In the genomic region with DNA sequence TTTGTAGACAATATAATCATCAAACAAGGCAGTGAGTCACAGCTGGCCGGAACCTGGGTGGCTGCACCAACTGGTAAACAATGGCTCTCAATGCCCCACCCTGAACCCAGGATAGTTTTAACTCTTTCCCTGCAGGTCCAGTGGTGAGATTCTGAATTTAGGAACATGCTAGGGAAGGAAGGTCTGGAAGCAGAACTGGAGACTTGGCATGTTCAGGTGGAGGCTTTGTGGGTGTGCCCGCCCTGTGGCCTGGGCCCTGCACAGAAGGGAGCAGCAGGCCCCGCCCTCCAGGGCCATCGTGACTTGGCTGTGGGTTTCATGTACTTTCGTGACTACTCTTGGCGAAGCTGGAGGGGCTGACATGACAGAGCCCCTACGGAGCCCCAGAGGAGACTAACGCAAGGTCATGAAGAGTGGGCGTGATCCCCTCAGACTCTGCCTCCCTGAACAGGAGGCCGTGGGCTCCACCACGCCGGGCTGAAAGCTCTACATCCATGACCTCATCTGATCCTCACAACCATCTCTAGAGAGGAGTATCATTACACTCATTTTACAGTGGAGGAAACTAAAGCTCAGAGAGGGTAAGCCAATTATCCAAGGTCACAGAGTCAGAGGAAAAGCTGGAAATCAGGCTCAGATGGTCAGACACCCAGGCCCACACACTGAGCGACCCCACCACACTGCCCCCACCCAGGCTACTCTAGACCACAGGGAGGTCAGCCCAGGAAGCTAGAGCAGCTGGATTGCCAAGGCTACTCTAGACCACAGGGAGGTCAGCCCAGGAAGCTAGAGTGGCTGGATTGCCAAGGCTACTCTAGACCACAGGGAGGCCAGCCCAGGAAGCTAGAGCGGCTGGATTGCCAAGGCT, we compare ENCODE assay signal across 8 cellular contexts. TPM values are rescaled to one million over a fixed set of nuclear protein-coding genes. Genes with fewer than 3 reads are reported as not detected.
DNase-seq lines count a peak whose midpoint lies in the region; ATAC-seq and TF ChIP-seq lines count a peak whose summit lies in the region.

No MANE protein-coding gene starts in this region.

- no peak overlapping the region for H3K4me3 Mint-ChIP-seq in WTC11

- H2AFZ ChIP-seq in HCT116 (ENCODE audit: low read depth, low read length, poor library complexity, severe bottlenecking), result no peak overlapping the region

- no peaks in the 10 kb centered on the region for H3K27me3 Mint-ChIP-seq in WTC11 (ENCODE audit: low read depth)

- no peaks in the 10 kb centered on the region for H4K20me1 ChIP-seq in HCT116 (ENCODE audit: insufficient read depth)

- H3K4me3 ChIP-seq in HCT116 (replicated peaks in 1 of 2; ENCODE audit: low read depth in 1 of 2, low read length in 2 of 2) (peak overlapping the region; percentile 9 to 44; a peak in 2 of 4 replicates), coronary artery (no peak overlapping the region), H7 (ENCODE audit: insufficient read depth, low read depth, low read length) (no peak overlapping the region)

- H3K4me1 ChIP-seq in HCT116 (ENCODE audit: control insufficient read depth in 1 of 2, insufficient read depth in 2 of 2, low read length in 2 of 2), result peaks cover 22 to 28% of the 10 kb centered on the region in 2 experiments

- H3K79me2 ChIP-seq in HCT116 (ENCODE audit: insufficient read depth, low read length), result no peaks in the 10 kb centered on the region

- TF ChIP-seq RAD21 in HCT116 (IDR thresholded peaks at IDR 0.05; ENCODE audit: low read depth), result peak; percentile 22; the same call in 1 of the 2 replicates

- POLR2A ChIA-PET in HCT116 (lab: Charles Lee) (interaction anchor here (0.8 to 2.2 kb wide), 4 partner anchors 9 to 31 kb away, joined by 3 to 8 read pairs (median 5); no protein-coding TSS in a partner anchor), WTC11 (lab: Charles Lee) (no interaction called here)

- no peaks in the 10 kb centered on the region for H3K9me3 Mint-ChIP-seq in WTC11

- peak; percentile 51 for DNase-seq in HCT116 (ENCODE audit: low read depth, low spot score)
- DNase-seq in coronary artery (ENCODE audit: low spot score), result no peak
- DNase-seq in mucosa of gallbladder (ENCODE audit: low spot score), result peak; percentile 75
- DNase-seq in WTC11 (ENCODE audit: low spot score), result no peak
- no peak for DNase-seq in H7

- ATAC-seq in HCT116 (peak; percentile 81), HG02798 (IDR thresholded peaks at IDR 0.05; ENCODE audit: poor library complexity, unreplicated experiment) (no peak), WTC11 (no peak), GM21515 (IDR thresholded peaks at IDR 0.05; ENCODE audit: unreplicated experiment) (no peak)

- no peaks in the 10 kb centered on the region for H3K9me3 ChIP-seq in HCT116 (ENCODE audit: control insufficient read depth in 1 of 2, insufficient read depth in 1 of 2, low read depth in 1 of 2, low read length in 2 of 2)

- no peak for TF ChIP-seq POLR2A in HCT116 (IDR thresholded peaks at IDR 0.05; ENCODE audit: borderline replicate concordance, extremely low read depth, insufficient read depth, insufficient read length)

- H3K36me3 ChIP-seq in HCT116 (ENCODE audit: control insufficient read depth in 1 of 2, insufficient read depth in 2 of 2, low read length in 2 of 2) (peaks cover 9 to 22% of the 10 kb centered on the region in 2 experiments; a peak in 2 of 4 replicates), H7 (replicated peaks; ENCODE audit: control insufficient read depth, insufficient read depth, low read length) (peaks cover 34% of the 10 kb centered on the region)

- H3K27ac ChIP-seq in 22Rv1 (peak overlapping the region; percentile 58), HCT116 (ENCODE audit: low read depth, low read length) (peak overlapping the region; percentile 58), coronary artery (peak overlapping the region; percentile 78 to 82)

- H3K27me3 ChIP-seq in HCT116 (ENCODE audit: insufficient read depth, low read length), result no peaks in the 10 kb centered on the region
- H3K27me3 ChIP-seq in H7 (ENCODE audit: control insufficient read depth, insufficient read depth, low read length), result no peaks in the 10 kb centered on the region

- TF ChIP-seq CTCF in 22Rv1 (IDR thresholded peaks at IDR 0.05) (no peak), HCT116 (IDR thresholded peaks at IDR 0.05 in 2 of 3, conservative IDR thresholded peaks at IDR 0.05 in 1 of 3; ENCODE audit: borderline replicate concordance in 1 of 3, insufficient read depth in 1 of 3, low read depth in 2 of 3, low read length in 2 of 3) (no peak), coronary artery (IDR thresholded peaks at IDR 0.05) (no peak), WTC11 (IDR thresholded peaks at IDR 0.05) (no peak)

- peak overlapping the region; percentile 82 for H3K4me2 ChIP-seq in HCT116 (ENCODE audit: low read length)

- no peak overlapping the region; the same call in 1 of the 2 replicates for H3K27ac Mint-ChIP-seq in WTC11

- intact Hi-C loops in HCT116 (cut with micrococcal nuclease), result loop anchor here (10.0 kb wide), 1 partner anchor 114 kb away; the partner anchor contains the start of gene BAIAP2L2

- H3K9ac ChIP-seq in HCT116 (ENCODE audit: low read length), result peak overlapping the region; percentile 46

- RAD21 ChIA-PET in HCT116 (lab: Charles Lee; ENCODE audit: low non-redundant PET in 1 of 2, low total read pairs in 2 of 2, uncharacterized antibody in 2 of 2, unreplicated experiment in 2 of 2), result interaction anchor here (1.1 to 1.8 kb wide), 3 partner anchors 115 to 177 kb away, joined by 3 to 5 read pairs (median 4); no protein-coding TSS in a partner anchor

- no TSS peak for BruUV-seq in HCT116 (replicated peaks; lab: Mats Ljungman, UMichigan)

- CTCF ChIA-PET in HCT116 (lab: Charles Lee), result interaction anchor here (0.8 to 2.2 kb wide), 8 partner anchors 10 to 177 kb away, joined by 3 to 12 read pairs (median 5); no protein-coding TSS in a partner anchor
- CTCF ChIA-PET in WTC11 (lab: Charles Lee), result interaction anchor here (0.5 to 2.5 kb wide), 11 partner anchors 7 to 177 kb away, joined by 3 to 16 read pairs (median 5); no protein-coding TSS in a partner anchor

- no peaks in the 10 kb centered on the region for H3K9me2 ChIP-seq in HCT116 (ENCODE audit: insufficient read depth)

- H3K36me3 Mint-ChIP-seq in WTC11, result peaks cover 40% of the 10 kb centered on the region

- no peaks in the 10 kb centered on the region for H3K4me1 Mint-ChIP-seq in WTC11

TF ChIP-seq in HCT116, 20 proteins besides CTCF, POLR2A, EP300 and RAD21 (continues in another document):
- TF ChIP-seq SIN3A (IDR thresholded peaks at IDR 0.05; ENCODE audit: low read depth) (no peak), FOSL1 (IDR thresholded peaks at IDR 0.05; ENCODE audit: low read depth) (no peak; the same call in none of the 2 replicates), EZH2phosphoT487 (IDR thresholded peaks at IDR 0.05; ENCODE audit: borderline replicate concordance) (no peak)

TF ChIP-seq in WTC11, 78 proteins besides CTCF, POLR2A, EP300 and RAD21 (continues in another document):
- TF ChIP-seq, protein P1, sequence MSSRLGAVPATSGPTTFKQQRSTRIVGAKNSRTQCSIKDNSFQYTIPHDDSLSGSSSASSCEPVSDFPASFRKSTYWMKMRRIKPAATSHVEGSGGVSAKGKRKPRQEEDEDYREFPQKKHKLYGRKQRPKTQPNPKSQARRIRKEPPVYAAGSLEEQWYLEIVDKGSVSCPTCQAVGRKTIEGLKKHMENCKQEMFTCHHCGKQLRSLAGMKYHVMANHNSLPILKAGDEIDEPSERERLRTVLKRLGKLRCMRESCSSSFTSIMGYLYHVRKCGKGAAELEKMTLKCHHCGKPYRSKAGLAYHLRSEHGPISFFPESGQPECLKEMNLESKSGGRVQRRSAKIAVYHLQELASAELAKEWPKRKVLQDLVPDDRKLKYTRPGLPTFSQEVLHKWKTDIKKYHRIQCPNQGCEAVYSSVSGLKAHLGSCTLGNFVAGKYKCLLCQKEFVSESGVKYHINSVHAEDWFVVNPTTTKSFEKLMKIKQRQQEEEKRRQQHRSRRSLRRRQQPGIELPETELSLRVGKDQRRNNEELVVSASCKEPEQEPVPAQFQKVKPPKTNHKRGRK (CRISPR knock-in tag; IDR thresholded peaks at IDR 0.05; ENCODE audit: borderline replicate concordance), result no peak
- no peak for TF ChIP-seq ZNF263 (CRISPR knock-in tag; IDR thresholded peaks at IDR 0.05; ENCODE audit: low read depth)
- TF ChIP-seq JUN (CRISPR knock-in tag; IDR thresholded peaks at IDR 0.05), result no peak
- TF ChIP-seq ATF1 (CRISPR knock-in tag; IDR thresholded peaks at IDR 0.05), result no peak
- no peak for TF ChIP-seq TEAD4 (CRISPR knock-in tag; IDR thresholded peaks at IDR 0.05)
- TF ChIP-seq MAX (CRISPR knock-in tag; IDR thresholded peaks at IDR 0.05), result no peak
- TF ChIP-seq ZNF219 (CRISPR knock-in tag; IDR thresholded peaks at IDR 0.05; ENCODE audit: borderline replicate concordance), result no peak
- TF ChIP-seq NFYB (CRISPR knock-in tag; conservative IDR thresholded peaks at IDR 0.05; ENCODE audit: low read depth), result no peak
- no peak for TF ChIP-seq HMGA2 (CRISPR knock-in tag; IDR thresholded peaks at IDR 0.05)

RNA-seq across cellular contexts. Expression of gene MAFF, which starts 27.3 kb away (rescaled TPM):
- 26.0 TPM for total RNA-seq in HCT116 (2021; ENCODE audit: unreplicated experiment)
- polyA plus RNA-seq in HCT116 (2012), result 19.6 and 30.2 TPM in 2 replicates
- total RNA-seq in mucosa of gallbladder, result 34.4 TPM
- 4.6 to 6.1 TPM (median 5.7 TPM) in 3 replicates for total RNA-seq in WTC11 (2021)
- 2.6 and 5.3 TPM in 2 replicates for total RNA-seq in H7 (2014; rRNA removed; shearing (Covaris generic))

RNA-seq across cellular contexts. Expression of gene TMEM184B, which starts 43.7 kb away (rescaled TPM):
- total RNA-seq in HCT116 (2021; ENCODE audit: unreplicated experiment), result 66.0 TPM
- 51.2 and 55.1 TPM in 2 replicates for polyA plus RNA-seq in HCT116 (2012)
- total RNA-seq in mucosa of gallbladder, result 108 TPM
- total RNA-seq in WTC11 (2021), result 85.9 to 89.7 TPM (median 88.1 TPM) in 3 replicates
- total RNA-seq in H7 (2014; rRNA removed; shearing (Covaris generic)), result 44.5 and 46.9 TPM in 2 replicates

RNA-seq across cellular contexts. Expression of gene PLA2G6, which starts 47.5 kb away (rescaled TPM):
- total RNA-seq in HCT116 (2021; ENCODE audit: unreplicated experiment) (36.0 TPM), mucosa of gallbladder (260 TPM), WTC11 (2021) (29.9 to 44.1 TPM (median 37.6 TPM) in 3 replicates)
- polyA plus RNA-seq in HCT116 (2012), result 24.8 and 27.6 TPM in 2 replicates
- 23.4 and 49.6 TPM in 2 replicates for total RNA-seq in H7 (2014; rRNA removed; shearing (Covaris generic))

Comparison
In these comparisons a context has a peak if more than half of its experiments do, and no peak if none do; other contexts are left out.
1. DNase-seq: peak in HCT116 (single experiment) and mucosa of gallbladder (single experiment); none in coronary artery (single experiment), WTC11 (single experiment) and H7 (single experiment).
2. H3K4me3 ChIP-seq: peak in HCT116 (2 of 2); none in coronary artery (single experiment) and H7 (single experiment).
3. Peak in every context shown above with its lines, with median percentiles within 50 percentile points of each other: H3K27ac ChIP-seq.